Comparison of ENCODE assay signal across 8 cellular contexts in genomic region chr1:109283748-109284600, GRCh38. TPM values are rescaled to one million over a fixed set of nuclear protein-coding genes. Genes with fewer than 3 reads are reported as not detected.
DNase-seq lines count a peak whose midpoint lies in the region; ATAC-seq, FAIRE-seq and TF ChIP-seq lines count a peak whose summit lies in the region.

No MANE protein-coding gene starts in this region.

- H2BK12ac ChIP-seq in neuronal stem cell (ENCODE audit: low read length) = no peak overlapping the region

- H2BK120ac ChIP-seq in neuronal stem cell (ENCODE audit: low read depth, low read length) = no peak overlapping the region

- H4K8ac ChIP-seq in neuronal stem cell (ENCODE audit: low read depth, low read length) = no peak overlapping the region

- BruUV-seq in endothelial cell of umbilical vein (replicated peaks; lab: Mats Ljungman, UMichigan) = no TSS peak

- POLR2A ChIA-PET in endothelial cell of umbilical vein (lab: Charles Lee) = no interaction called here

- H3K9me1 ChIP-seq in endothelial cell of umbilical vein (replicated peaks; ENCODE audit: control insufficient read depth, extremely low read depth, insufficient read depth, low read length) = no peaks in the 10 kb centered on the region

- CTCF ChIA-PET in endothelial cell of umbilical vein (lab: Charles Lee) = interaction anchor here (1.1 to 3.7 kb wide), 4 partner anchors 17 to 249 kb away, joined by 3 to 57 read pairs (median 4); partner anchors contain the start of gene SORT1

- no peak overlapping the region for H2AK5ac ChIP-seq in neuronal stem cell (ENCODE audit: low read depth, low read length)

- TF ChIP-seq POLR2A in NB4 (IDR thresholded peaks at IDR 0.05; ENCODE audit: extremely low read depth, insufficient read length) (no peak), endothelial cell of umbilical vein (IDR thresholded peaks at IDR 0.05; ENCODE audit: low read depth, low read length) (no peak)

- H3K79me2 ChIP-seq in endothelial cell of umbilical vein (ENCODE audit: control insufficient read depth, insufficient read depth, low read length) = peaks cover 16% of the 10 kb centered on the region

- H3K27me3 ChIP-seq in endothelial cell of umbilical vein (ENCODE audit: control insufficient read depth in 2 of 2, insufficient read depth in 2 of 2, low read length in 2 of 2) (no peaks in the 10 kb centered on the region), neuronal stem cell (ENCODE audit: control insufficient read depth in 3 of 3, insufficient read depth in 3 of 3, low read depth in 1 of 3, low read length in 3 of 3) (no peaks in the 10 kb centered on the region)

- WGBS in neuronal stem cell (ENCODE audit: extremely low coverage in 2 of 2, insufficient read length in 2 of 2, insufficient replicate concordance in 1 of 2), 2 donors = no CpG with 5 or more reads among the region's 17 CpGs

- no peak overlapping the region for H3K4ac ChIP-seq in neuronal stem cell (ENCODE audit: low read length)

- FAIRE-seq in endothelial cell of umbilical vein (lab: Jason Lieb, UNC) = no peak

- no peak for ATAC-seq in HG03097 (IDR thresholded peaks at IDR 0.05; ENCODE audit: low FRiP score, unreplicated experiment)
- no peak for ATAC-seq in HG03378 (IDR thresholded peaks at IDR 0.05; ENCODE audit: unreplicated experiment)

- H3K18ac ChIP-seq in neuronal stem cell (ENCODE audit: low read length) = no peak overlapping the region

- intact Hi-C loops in endothelial cell of umbilical vein (cut with micrococcal nuclease) = loop anchor here (1.0 kb wide), 2 partner anchors 40 to 113 kb away; partner anchors contain the start of gene SORT1

- TF ChIP-seq CTCF in NB4 (IDR thresholded peaks at IDR 0.05; ENCODE audit: low read depth, low read length) (no peak), endothelial cell of umbilical vein (IDR thresholded peaks at IDR 0.05; ENCODE audit: extremely low read depth in 1 of 2, insufficient read depth in 1 of 2, low read depth in 1 of 2, low read length in 2 of 2) (no peak)

- H3K36me3 ChIP-seq in endothelial cell of umbilical vein (ENCODE audit: control insufficient read depth in 2 of 2, extremely low read depth in 1 of 2, insufficient read depth in 2 of 2, low read length in 2 of 2) (no peaks in the 10 kb centered on the region), neuronal stem cell (replicated peaks in 1 of 2; ENCODE audit: control insufficient read depth in 2 of 2, insufficient read depth in 2 of 2, low read length in 2 of 2) (peaks cover 17 to 27% of the 10 kb centered on the region in 2 donors)

- dilution Hi-C loops in endothelial cell of umbilical vein (cut with MboI; ENCODE audit: extremely low pct_ligation_motif_present, low sequenced_read_pairs) = no loop called here

- H3K9me3 ChIP-seq in endothelial cell of umbilical vein (replicated peaks; ENCODE audit: control insufficient read depth, insufficient read depth, low read length) (no peaks in the 10 kb centered on the region), neuronal stem cell (replicated peaks in 1 of 2; ENCODE audit: control insufficient read depth in 2 of 2, insufficient read depth in 1 of 2, low read depth in 1 of 2, low read length in 2 of 2) (no peaks in the 10 kb centered on the region)

- H3K4me2 ChIP-seq in endothelial cell of umbilical vein (ENCODE audit: insufficient read depth, low read length) (peak overlapping the region; percentile 99), neuronal stem cell (ENCODE audit: insufficient read depth, low read length, poor library complexity, severe bottlenecking) (peak overlapping the region; percentile 85)

- H3K27ac ChIP-seq in endothelial cell of umbilical vein (ENCODE audit: insufficient read depth, low read depth, low read length) = peak overlapping the region; percentile 22
- H3K27ac ChIP-seq in neuronal stem cell (replicated peaks; ENCODE audit: low read length) = peak overlapping the region; percentile 90

- H3K4me1 ChIP-seq in endothelial cell of umbilical vein (ENCODE audit: control insufficient read depth, extremely low read depth, insufficient read depth, low read length) = peaks cover 22% of the 10 kb centered on the region
- H3K4me1 ChIP-seq in neuronal stem cell (ENCODE audit: control insufficient read depth in 2 of 2, insufficient read depth in 1 of 2, low read depth in 1 of 2, low read length in 2 of 2) = peaks cover 12 to 23% of the 10 kb centered on the region in 2 donors

- H4K91ac ChIP-seq in neuronal stem cell (ENCODE audit: low read depth, low read length, poor library complexity) = no peak overlapping the region

- no peaks in the 10 kb centered on the region for H4K20me1 ChIP-seq in endothelial cell of umbilical vein (replicated peaks; ENCODE audit: control insufficient read depth, extremely low read depth, insufficient read depth, low read length)

- H3K79me1 ChIP-seq in neuronal stem cell (ENCODE audit: low read depth, low read length) = peaks cover 15% of the 10 kb centered on the region

- peak overlapping the region; percentile 68 for H3K4me3 ChIP-seq in NB4 (ENCODE audit: low read depth, low read length)
- peak overlapping the region; percentile 61 to 81 (median 71) for H3K4me3 ChIP-seq in endothelial cell of umbilical vein (replicated peaks in 1 of 3; ENCODE audit: insufficient read depth in 1 of 3, low read depth in 1 of 3, low read length in 3 of 3)
- peak overlapping the region; percentile 86 to 94 for H3K4me3 ChIP-seq in neuronal stem cell (ENCODE audit: low read length in 2 of 2)

- H3K23ac ChIP-seq in neuronal stem cell (ENCODE audit: low read depth, low read length, poor library complexity) = no peak overlapping the region

- H3K9ac ChIP-seq in endothelial cell of umbilical vein (replicated peaks; ENCODE audit: extremely low read depth, insufficient read depth, low read length) (peak overlapping the region; percentile 46), neuronal stem cell (ENCODE audit: low read depth, low read length, poor library complexity) (no peak overlapping the region)

- DNase-seq in NCI-H146 (lab: John Stamatoyannopoulos, UW) = peak; percentile 42
- no peak for DNase-seq in NCI-H146 treated with DMSO at 0.1 percent for 48 hours (lab: John Stamatoyannopoulos, UW; ENCODE audit: unreplicated experiment)
- no peak for DNase-seq in NB4 (ENCODE audit: low read depth)
- DNase-seq in endothelial cell of umbilical vein (ENCODE audit: low read depth, low spot score) = no peak
- no peak for DNase-seq in neuronal stem cell (ENCODE audit: low spot score)
- DNase-seq in NCI-H82 treated with DMSO at 0.1 percent for 48 hours (lab: John Stamatoyannopoulos, UW; ENCODE audit: unreplicated experiment) = no peak

- H3K14ac ChIP-seq in neuronal stem cell (ENCODE audit: low read length) = no peak overlapping the region

- H2AFZ ChIP-seq in endothelial cell of umbilical vein (ENCODE audit: low read depth, low read length) (peak overlapping the region; percentile 100), neuronal stem cell (ENCODE audit: low read length) (peak overlapping the region; percentile 90)

- H2BK15ac ChIP-seq in neuronal stem cell (ENCODE audit: low read length) = no peak overlapping the region

- H2BK5ac ChIP-seq in neuronal stem cell (ENCODE audit: low read length) = peak overlapping the region; percentile 95

TF ChIP-seq in endothelial cell of umbilical vein, 7 proteins besides CTCF, POLR2A, EP300 and RAD21:
- TF ChIP-seq GATA2 (IDR thresholded peaks at IDR 0.05; ENCODE audit: insufficient read depth, insufficient read length, low read depth, low read length) (no peak), MAX (IDR thresholded peaks at IDR 0.05; ENCODE audit: insufficient read depth, insufficient read length) (no peak), JUN (IDR thresholded peaks at IDR 0.05; ENCODE audit: borderline replicate concordance, insufficient read depth, insufficient read length, low read depth) (no peak)

RNA-seq across cellular contexts. Expression of gene PSRC1, which starts 1.0 kb away (rescaled TPM):
- 23.4 and 29.3 TPM in 2 replicates for total RNA-seq in endothelial cell of umbilical vein
- polyA plus RNA-seq in endothelial cell of umbilical vein = 21.6 and 25.0 TPM in 2 replicates
- 21.1 and 21.9 TPM in 2 replicates for polyA plus RNA-seq in endothelial cell of umbilical vein (2011; cell fraction: cytosol; rRNA removed)
- 49.8 and 63.5 TPM in 2 replicates for polyA plus RNA-seq in endothelial cell of umbilical vein (2011; cell fraction: nucleus; rRNA removed)
- polyA plus RNA-seq in endothelial cell of umbilical vein (2012) = 7.5 and 14.9 TPM in 2 replicates
- polyA minus RNA-seq in endothelial cell of umbilical vein = 6.5 and 8.4 TPM in 2 replicates
- 15.6 TPM for polyA minus RNA-seq in endothelial cell of umbilical vein (2011; cell fraction: cytosol; rRNA and poly(A)+ RNA removed)
- 4.3 and 7.2 TPM in 2 replicates for polyA minus RNA-seq in endothelial cell of umbilical vein (2011; cell fraction: nucleus; rRNA and poly(A)+ RNA removed)
- 118 TPM for polyA plus RNA-seq in neuronal stem cell (2013, experiment 1 of 2)
- polyA plus RNA-seq in neuronal stem cell (2013, experiment 2 of 2) = 115 TPM

RNA-seq across cellular contexts. Expression of gene MYBPHL, which starts 22.8 kb away (rescaled TPM):
- not detected in 2 replicates for total RNA-seq in endothelial cell of umbilical vein
- not detected in 2 replicates for polyA plus RNA-seq in endothelial cell of umbilical vein
- not detected in 2 replicates for polyA plus RNA-seq in endothelial cell of umbilical vein (2011; cell fraction: cytosol; rRNA removed)
- polyA plus RNA-seq in endothelial cell of umbilical vein (2011; cell fraction: nucleus; rRNA removed) = not detected in 2 replicates
- polyA plus RNA-seq in endothelial cell of umbilical vein (2012) = not detected in 2 replicates
- polyA minus RNA-seq in endothelial cell of umbilical vein = not detected in 2 replicates
- not detected for polyA minus RNA-seq in endothelial cell of umbilical vein (2011; cell fraction: cytosol; rRNA and poly(A)+ RNA removed)
- not detected in 2 replicates for polyA minus RNA-seq in endothelial cell of umbilical vein (2011; cell fraction: nucleus; rRNA and poly(A)+ RNA removed)
- 0.13 TPM for polyA plus RNA-seq in neuronal stem cell (2013, experiment 1 of 2)
- polyA plus RNA-seq in neuronal stem cell (2013, experiment 2 of 2) = 0.29 TPM

RNA-seq across cellular contexts. Expression of gene CELSR2, which starts 34.6 kb away (rescaled TPM):
- 1.4 and 2.2 TPM in 2 replicates for total RNA-seq in endothelial cell of umbilical vein
- 0.76 and 0.90 TPM in 2 replicates for polyA plus RNA-seq in endothelial cell of umbilical vein
- 0.52 and 0.78 TPM in 2 replicates for polyA plus RNA-seq in endothelial cell of umbilical vein (2011; cell fraction: cytosol; rRNA removed)
- polyA plus RNA-seq in endothelial cell of umbilical vein (2011; cell fraction: nucleus; rRNA removed) = 1.5 and 1.9 TPM in 2 replicates
- 0.83 and 0.86 TPM in 2 replicates for polyA plus RNA-seq in endothelial cell of umbilical vein (2012)
- 2.1 and 2.8 TPM in 2 replicates for polyA minus RNA-seq in endothelial cell of umbilical vein
- 11.6 TPM for polyA minus RNA-seq in endothelial cell of umbilical vein (2011; cell fraction: cytosol; rRNA and poly(A)+ RNA removed)
- polyA minus RNA-seq in endothelial cell of umbilical vein (2011; cell fraction: nucleus; rRNA and poly(A)+ RNA removed) = 1.4 TPM in 2 replicates
- polyA plus RNA-seq in neuronal stem cell (2013, experiment 1 of 2) = 40.0 TPM
- 41.0 TPM for polyA plus RNA-seq in neuronal stem cell (2013, experiment 2 of 2)
